14 cellular contexts compared by ENCODE assay signal in genomic region chr1:153526132-153526543, GRCh38. TPM values are rescaled to one million over a fixed set of nuclear protein-coding genes. Genes with fewer than 3 reads are reported as not detected.
A peak's percentile ranks its signal among the peaks of the same experiment; 100 is the strongest.
DNase-seq lines count a peak whose midpoint lies in the region; ATAC-seq and TF ChIP-seq lines count a peak whose summit lies in the region.
"Had no signal": no experiment of that assay in that cellular context is flagged by ENCODE, and none has a peak within 500 bp of the region (broad histone marks: within the 10 kb centered on the region; RNA-seq: fewer than 3 reads in every experiment).

No MANE protein-coding gene starts in this region.

- WGBS in SK-N-SH (ENCODE audit: low lambda C conversion rate): 78% methylated on average over 7 of the region's 8 CpGs

- H2AFZ ChIP-seq in SK-N-SH (ENCODE audit: low read depth): no peak overlapping the region; the same call in 1 of the 2 replicates

- TF ChIP-seq CTCF in SK-N-SH (IDR thresholded peaks at IDR 0.05): no peak
- no peak for TF ChIP-seq CTCF in foreskin keratinocyte (conservative IDR thresholded peaks at IDR 0.05)
- TF ChIP-seq CTCF in upper lobe of right lung (IDR thresholded peaks at IDR 0.05): no peak
- no peak for TF ChIP-seq CTCF in GM10266 (IDR thresholded peaks at IDR 0.05; ENCODE audit: control insufficient read depth, insufficient read depth, low read depth, missing control alignments)

- H3K4me2 ChIP-seq in SK-N-SH: no peak overlapping the region

- H4K20me1 ChIP-seq in SK-N-SH (ENCODE audit: insufficient read depth): no peaks in the 10 kb centered on the region

- ATAC-seq in foreskin keratinocyte (peak; percentile 57), upper lobe of right lung (peak; percentile 67), GM21717 (IDR thresholded peaks at IDR 0.05; ENCODE audit: unreplicated experiment) (no peak), GM18867 (IDR thresholded peaks at IDR 0.05; ENCODE audit: unreplicated experiment) (no peak)

- TF ChIP-seq RAD21 in SK-N-SH (IDR thresholded peaks at IDR 0.05; ENCODE audit: low read length): no peak

- H3K36me3 ChIP-seq in SK-N-SH (replicated peaks in 1 of 2; ENCODE audit: control insufficient read depth in 1 of 2, insufficient read depth in 2 of 2, low read length in 1 of 2): peaks cover 0 to 6% of the 10 kb centered on the region in 2 experiments
- H3K36me3 ChIP-seq in upper lobe of right lung: no peaks in the 10 kb centered on the region

- no peak overlapping the region for H3K9ac ChIP-seq in SK-N-SH

- H3K9me3 ChIP-seq in SK-N-SH: no peaks in the 10 kb centered on the region
- H3K9me3 ChIP-seq in upper lobe of right lung: no peaks in the 10 kb centered on the region

- no peaks in the 10 kb centered on the region for H3K27me3 ChIP-seq in SK-N-SH (ENCODE audit: insufficient read depth)
- H3K27me3 ChIP-seq in foreskin keratinocyte: no peaks in the 10 kb centered on the region
- no peaks in the 10 kb centered on the region for H3K27me3 ChIP-seq in upper lobe of right lung

- CTCF ChIA-PET in SK-N-SH (lab: Yijun Ruan, JAX): interaction anchor here (0.9 to 4.7 kb wide), 9 partner anchors 15 to 173 kb away, joined by 3 to 26 read pairs (median 5); partner anchors contain the start of gene S100A2

- H3K79me2 ChIP-seq in SK-N-SH (ENCODE audit: insufficient read depth): no peaks in the 10 kb centered on the region

- H3K4me1 ChIP-seq in SK-N-SH (ENCODE audit: control insufficient read depth in 1 of 2, insufficient read depth in 2 of 2, low read depth in 1 of 2, low read length in 1 of 2): peaks cover 7 to 21% of the 10 kb centered on the region in 2 experiments; a peak in 3 of 4 replicates
- peaks cover 28% of the 10 kb centered on the region for H3K4me1 ChIP-seq in foreskin keratinocyte
- peaks cover 11% of the 10 kb centered on the region for H3K4me1 ChIP-seq in upper lobe of right lung

- H3K27ac ChIP-seq in SK-N-SH (ENCODE audit: low read depth in 2 of 2, low read length in 1 of 2): peak overlapping the region in 1 of 2 experiments; percentile 34; a peak in 1 of 4 replicates
- peak overlapping the region; percentile 83 for H3K27ac ChIP-seq in foreskin keratinocyte
- H3K27ac ChIP-seq in upper lobe of right lung: no peak overlapping the region

- H3K4me3 ChIP-seq in SK-N-SH (ENCODE audit: low read depth in 2 of 2, low read length in 1 of 2): no peak overlapping the region
- H3K4me3 ChIP-seq in upper lobe of right lung: no peak overlapping the region

- DNase-seq in SKM-1 treated with dmso at 0.1 percent for 144 hours (lab: John Stamatoyannopoulos, UW; ENCODE audit: unreplicated experiment) (peak; percentile 23), SKM-1 (lab: John Stamatoyannopoulos, UW; ENCODE audit: unreplicated experiment) (no peak), SK-N-SH (no peak), foreskin keratinocyte (peak; percentile 84 to 93), upper lobe of right lung (peak; percentile 49), GM10266 (ENCODE audit: extremely low spot score) (no peak)
- DNase-seq: activated CD8-positive, alpha-beta memory T cell treated with anti-CD3 and anti-CD28 coated beads, Interleukin-2, amount 50 U/mL, for 48 hours; amygdala; naive B cell; stimulated activated CD4-positive, alpha-beta T cell treated with anti-CD3 and anti-CD28 coated beads, Interleukin-12 subunit alpha, Interleukin-12 subunit beta, amount 100 ng/mL, for 4 hours; T1000 had no signal

- H3F3A ChIP-seq in SK-N-SH (replicated peaks; ENCODE audit: insufficient read depth): peaks cover 11% of the 10 kb centered on the region

- POLR2A ChIA-PET in SK-N-SH (lab: Yijun Ruan, JAX): interaction anchor here (2.2 kb wide), 1 partner anchor 9 kb away, joined by 8 read pairs; the partner anchor contains the start of gene S100A6

- no peaks in the 10 kb centered on the region for H3K9me2 ChIP-seq in SK-N-SH

- intact Hi-C loops in upper lobe of right lung (cut with DNase I): no loop called here

- TF ChIP-seq EP300 in SK-N-SH (IDR thresholded peaks at IDR 0.05; ENCODE audit: borderline replicate concordance in 1 of 2, low read depth in 1 of 2, low read length in 1 of 2): peak in 1 of 2 experiments; percentile 32; a peak in 1 of 4 replicates

TF ChIP-seq in SK-N-SH, 30 proteins besides CTCF, POLR2A, EP300 and RAD21:
- TF ChIP-seq, protein P1, sequence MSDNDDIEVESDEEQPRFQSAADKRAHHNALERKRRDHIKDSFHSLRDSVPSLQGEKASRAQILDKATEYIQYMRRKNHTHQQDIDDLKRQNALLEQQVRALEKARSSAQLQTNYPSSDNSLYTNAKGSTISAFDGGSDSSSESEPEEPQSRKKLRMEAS (IDR thresholded peaks at IDR 0.05; ENCODE audit: low read depth): peak; percentile 36; the same call in 1 of the 2 replicates
- TF ChIP-seq RFX5 (IDR thresholded peaks at IDR 0.05; ENCODE audit: low read length) (no peak), GATA2 (CRISPR knock-in tag; IDR thresholded peaks at IDR 0.05) (peak; percentile 64), MXI1 (IDR thresholded peaks at IDR 0.05; ENCODE audit: low read depth, low read length) (peak; percentile 22; the same call in 1 of the 2 replicates), RCOR1 (IDR thresholded peaks at IDR 0.05; ENCODE audit: low read length) (0 out of 2 replicates have a peak, but pooled peaks have one; percentile 8)
- TF ChIP-seq, protein P2, sequence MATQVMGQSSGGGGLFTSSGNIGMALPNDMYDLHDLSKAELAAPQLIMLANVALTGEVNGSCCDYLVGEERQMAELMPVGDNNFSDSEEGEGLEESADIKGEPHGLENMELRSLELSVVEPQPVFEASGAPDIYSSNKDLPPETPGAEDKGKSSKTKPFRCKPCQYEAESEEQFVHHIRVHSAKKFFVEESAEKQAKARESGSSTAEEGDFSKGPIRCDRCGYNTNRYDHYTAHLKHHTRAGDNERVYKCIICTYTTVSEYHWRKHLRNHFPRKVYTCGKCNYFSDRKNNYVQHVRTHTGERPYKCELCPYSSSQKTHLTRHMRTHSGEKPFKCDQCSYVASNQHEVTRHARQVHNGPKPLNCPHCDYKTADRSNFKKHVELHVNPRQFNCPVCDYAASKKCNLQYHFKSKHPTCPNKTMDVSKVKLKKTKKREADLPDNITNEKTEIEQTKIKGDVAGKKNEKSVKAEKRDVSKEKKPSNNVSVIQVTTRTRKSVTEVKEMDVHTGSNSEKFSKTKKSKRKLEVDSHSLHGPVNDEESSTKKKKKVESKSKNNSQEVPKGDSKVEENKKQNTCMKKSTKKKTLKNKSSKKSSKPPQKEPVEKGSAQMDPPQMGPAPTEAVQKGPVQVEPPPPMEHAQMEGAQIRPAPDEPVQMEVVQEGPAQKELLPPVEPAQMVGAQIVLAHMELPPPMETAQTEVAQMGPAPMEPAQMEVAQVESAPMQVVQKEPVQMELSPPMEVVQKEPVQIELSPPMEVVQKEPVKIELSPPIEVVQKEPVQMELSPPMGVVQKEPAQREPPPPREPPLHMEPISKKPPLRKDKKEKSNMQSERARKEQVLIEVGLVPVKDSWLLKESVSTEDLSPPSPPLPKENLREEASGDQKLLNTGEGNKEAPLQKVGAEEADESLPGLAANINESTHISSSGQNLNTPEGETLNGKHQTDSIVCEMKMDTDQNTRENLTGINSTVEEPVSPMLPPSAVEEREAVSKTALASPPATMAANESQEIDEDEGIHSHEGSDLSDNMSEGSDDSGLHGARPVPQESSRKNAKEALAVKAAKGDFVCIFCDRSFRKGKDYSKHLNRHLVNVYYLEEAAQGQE (IDR thresholded peaks at IDR 0.05; ENCODE audit: low read depth, low read length): no peak

RNA-seq across cellular contexts. Expression of gene S100A6, which starts 9.7 kb away (rescaled TPM):
- 844 and 895 TPM in 2 replicates for polyA plus RNA-seq in SK-N-SH (2012; rRNA removed)
- polyA plus RNA-seq in SK-N-SH (2012; cell fraction: cytosol; rRNA removed): 725 and 778 TPM in 2 replicates
- polyA plus RNA-seq in SK-N-SH (2012; cell fraction: nucleus; rRNA removed): 349 and 492 TPM in 2 replicates
- 3,644 and 4,242 TPM in 2 replicates for total RNA-seq in foreskin keratinocyte
- 6,268 and 7,449 TPM in 2 replicates for polyA plus RNA-seq in foreskin keratinocyte
- total RNA-seq in upper lobe of right lung: 1,046 TPM

RNA-seq across cellular contexts. Expression of gene S100A5, which starts 14.6 kb away (rescaled TPM):
- polyA plus RNA-seq in SK-N-SH (2012; rRNA removed) (0.15 TPM in 1 of 2 replicates, not detected in the other), foreskin keratinocyte (0.50 and 0.73 TPM in 2 replicates)
- 0.12 TPM in 1 of 2 replicates, not detected in the other for polyA plus RNA-seq in SK-N-SH (2012; cell fraction: cytosol; rRNA removed)
- polyA plus RNA-seq in SK-N-SH (2012; cell fraction: nucleus; rRNA removed): not detected in 2 replicates
- total RNA-seq in foreskin keratinocyte (0.27 TPM in 1 of 2 replicates, not detected in the other), upper lobe of right lung (not detected)
- total RNA-seq: endothelial cell of umbilical vein had no signal
- polyA plus RNA-seq: endothelial cell of umbilical vein had no signal

RNA-seq across cellular contexts. Expression of gene S100A4, which starts 19.5 kb away (rescaled TPM):
- polyA plus RNA-seq in SK-N-SH (2012; rRNA removed) (24.6 and 25.4 TPM in 2 replicates), foreskin keratinocyte (22.8 and 43.2 TPM in 2 replicates)
- 19.7 and 25.3 TPM in 2 replicates for polyA plus RNA-seq in SK-N-SH (2012; cell fraction: cytosol; rRNA removed)
- polyA plus RNA-seq in SK-N-SH (2012; cell fraction: nucleus; rRNA removed): 8.0 and 9.0 TPM in 2 replicates
- total RNA-seq in foreskin keratinocyte (12.1 and 23.7 TPM in 2 replicates), upper lobe of right lung (377 TPM)
- total RNA-seq: endothelial cell of umbilical vein had no signal

RNA-seq across cellular contexts. Expression of gene S100A3, which starts 22.9 kb away (rescaled TPM):
- 11.8 and 13.1 TPM in 2 replicates for polyA plus RNA-seq in SK-N-SH (2012; rRNA removed)
- 7.1 and 10.2 TPM in 2 replicates for polyA plus RNA-seq in SK-N-SH (2012; cell fraction: cytosol; rRNA removed)
- polyA plus RNA-seq in SK-N-SH (2012; cell fraction: nucleus; rRNA removed): 5.7 and 6.0 TPM in 2 replicates
- 14.3 and 18.5 TPM in 2 replicates for total RNA-seq in foreskin keratinocyte
- 21.4 and 29.0 TPM in 2 replicates for polyA plus RNA-seq in foreskin keratinocyte
- total RNA-seq in upper lobe of right lung: 1.3 TPM

RNA-seq across cellular contexts. Expression of gene S100A2, which starts 39.5 kb away (rescaled TPM):
- polyA plus RNA-seq in SK-N-SH (2012; rRNA removed) (27.3 and 31.4 TPM in 2 replicates), foreskin keratinocyte (28,573 and 30,723 TPM in 2 replicates)
- 27.2 and 29.0 TPM in 2 replicates for polyA plus RNA-seq in SK-N-SH (2012; cell fraction: cytosol; rRNA removed)
- 13.3 and 23.8 TPM in 2 replicates for polyA plus RNA-seq in SK-N-SH (2012; cell fraction: nucleus; rRNA removed)
- total RNA-seq in foreskin keratinocyte (19,361 and 22,376 TPM in 2 replicates), upper lobe of right lung (5.6 TPM)

Comparison
In these comparisons a context has a peak if more than half of its experiments do, and no peak if none do; other contexts are left out.
1. DNase-seq: peak in SKM-1 treated with dmso at 0.1 percent for 144 hours (single experiment), foreskin keratinocyte (2 of 2) and upper lobe of right lung (single experiment); none in SKM-1 (single experiment), SK-N-SH (single experiment) and GM10266 (single experiment).
2. ATAC-seq: peak in foreskin keratinocyte (single experiment) and upper lobe of right lung (single experiment); none in GM21717 (single experiment) and GM18867 (single experiment).
3. RNA of gene S100A4, which starts 19.5 kb away (total RNA-seq): 377 TPM in upper lobe of right lung (single experiment); 12.1 to 23.7 TPM in foreskin keratinocyte; every median in the first group is over 10 times any median in the second.